Comparison of ENCODE assay signal across 1 cellular context in the genomic region with DNA sequence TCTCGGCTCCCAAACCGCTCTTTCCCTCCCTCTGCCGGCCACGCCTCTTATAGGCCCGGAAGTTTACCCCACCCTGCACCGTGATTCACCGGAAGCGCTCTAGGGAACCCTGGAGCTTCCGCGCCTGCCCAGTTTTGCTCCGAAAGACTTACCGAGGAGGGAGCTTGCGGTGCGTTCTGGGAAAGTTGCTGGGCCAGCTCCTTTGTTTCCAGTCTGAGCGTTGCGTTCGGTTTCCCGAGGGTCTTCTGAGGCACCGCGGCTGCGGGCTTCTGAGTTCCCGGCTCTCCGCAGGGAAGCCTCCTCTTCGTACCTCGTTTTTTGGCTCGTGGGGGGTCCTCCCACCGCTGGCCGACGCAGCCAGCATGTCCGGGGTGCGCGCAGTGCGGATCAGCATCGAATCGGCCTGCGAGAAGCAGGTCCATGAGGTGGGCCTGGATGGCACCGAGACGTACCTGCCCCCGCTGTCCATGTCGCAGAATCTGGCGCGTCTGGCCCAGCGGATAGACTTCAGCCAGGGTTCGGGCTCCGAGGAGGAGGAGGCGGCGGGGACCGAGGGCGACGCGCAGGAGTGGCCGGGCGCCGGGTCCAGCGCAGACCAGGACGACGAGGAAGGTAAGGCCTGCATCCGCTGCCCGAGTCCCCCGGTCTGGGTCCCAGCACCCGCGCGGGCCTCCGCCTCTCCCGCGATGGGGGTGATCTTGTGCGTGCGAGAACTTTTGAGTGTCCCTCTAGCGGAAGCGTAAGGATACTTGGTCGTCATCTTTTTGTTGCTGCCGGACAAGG.
TF ChIP-seq lines count a peak whose summit lies in the region.

MED17 (plus strand) TSS at position 131 of the 783 bp plus-strand sequence; CDS start at position 363, 232 bp downstream.

TF ChIP-seq in K562, 482 proteins besides CTCF, POLR2A, EP300 and RAD21 (continued from another document and continues in another):
- TF ChIP-seq ZNF318 (IDR thresholded peaks at IDR 0.05; ENCODE audit: borderline replicate concordance in 1 of 2, low read depth in 1 of 2), result no peak
- TF ChIP-seq POLR2AphosphoS2 (IDR thresholded peaks at IDR 0.05; ENCODE audit: low read length), result peak; percentile 86; the same call in 1 of the 2 replicates
- TF ChIP-seq ZNF184 (CRISPR knock-in tag; IDR thresholded peaks at IDR 0.05), result no peak
- TF ChIP-seq TAF15 (IDR thresholded peaks at IDR 0.05; ENCODE audit: low read depth, low read length), result no peak
- TF ChIP-seq NCOR1 (IDR thresholded peaks at IDR 0.05), result no peak
- no peak for TF ChIP-seq PHB2 (IDR thresholded peaks at IDR 0.05; ENCODE audit: low read depth)
- TF ChIP-seq PPARD (CRISPR knock-in tag; IDR thresholded peaks at IDR 0.05), result no peak
- TF ChIP-seq, protein P1, sequence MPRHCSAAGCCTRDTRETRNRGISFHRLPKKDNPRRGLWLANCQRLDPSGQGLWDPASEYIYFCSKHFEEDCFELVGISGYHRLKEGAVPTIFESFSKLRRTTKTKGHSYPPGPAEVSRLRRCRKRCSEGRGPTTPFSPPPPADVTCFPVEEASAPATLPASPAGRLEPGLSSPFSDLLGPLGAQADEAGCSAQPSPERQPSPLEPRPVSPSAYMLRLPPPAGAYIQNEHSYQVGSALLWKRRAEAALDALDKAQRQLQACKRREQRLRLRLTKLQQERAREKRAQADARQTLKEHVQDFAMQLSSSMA (CRISPR knock-in tag; IDR thresholded peaks at IDR 0.05), result no peak
- no peak for TF ChIP-seq RBM22 (IDR thresholded peaks at IDR 0.05; ENCODE audit: low read depth, low read length, poor library complexity, severe bottlenecking)
- TF ChIP-seq HNRNPK (IDR thresholded peaks at IDR 0.05; ENCODE audit: low read depth, low read length, poor library complexity, severe bottlenecking), result no peak
- peak; percentile 96 for TF ChIP-seq GABPA (tag; conservative IDR thresholded peaks at IDR 0.05; ENCODE audit: low read depth)
- no peak for TF ChIP-seq THRAP3 (IDR thresholded peaks at IDR 0.05; ENCODE audit: borderline replicate concordance)
- peak; percentile 95 for TF ChIP-seq ZFX (CRISPR knock-in tag; IDR thresholded peaks at IDR 0.05)
- TF ChIP-seq, protein P2, sequence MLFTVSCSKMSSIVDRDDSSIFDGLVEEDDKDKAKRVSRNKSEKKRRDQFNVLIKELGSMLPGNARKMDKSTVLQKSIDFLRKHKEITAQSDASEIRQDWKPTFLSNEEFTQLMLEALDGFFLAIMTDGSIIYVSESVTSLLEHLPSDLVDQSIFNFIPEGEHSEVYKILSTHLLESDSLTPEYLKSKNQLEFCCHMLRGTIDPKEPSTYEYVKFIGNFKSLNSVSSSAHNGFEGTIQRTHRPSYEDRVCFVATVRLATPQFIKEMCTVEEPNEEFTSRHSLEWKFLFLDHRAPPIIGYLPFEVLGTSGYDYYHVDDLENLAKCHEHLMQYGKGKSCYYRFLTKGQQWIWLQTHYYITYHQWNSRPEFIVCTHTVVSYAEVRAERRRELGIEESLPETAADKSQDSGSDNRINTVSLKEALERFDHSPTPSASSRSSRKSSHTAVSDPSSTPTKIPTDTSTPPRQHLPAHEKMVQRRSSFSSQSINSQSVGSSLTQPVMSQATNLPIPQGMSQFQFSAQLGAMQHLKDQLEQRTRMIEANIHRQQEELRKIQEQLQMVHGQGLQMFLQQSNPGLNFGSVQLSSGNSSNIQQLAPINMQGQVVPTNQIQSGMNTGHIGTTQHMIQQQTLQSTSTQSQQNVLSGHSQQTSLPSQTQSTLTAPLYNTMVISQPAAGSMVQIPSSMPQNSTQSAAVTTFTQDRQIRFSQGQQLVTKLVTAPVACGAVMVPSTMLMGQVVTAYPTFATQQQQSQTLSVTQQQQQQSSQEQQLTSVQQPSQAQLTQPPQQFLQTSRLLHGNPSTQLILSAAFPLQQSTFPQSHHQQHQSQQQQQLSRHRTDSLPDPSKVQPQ (CRISPR knock-in tag; IDR thresholded peaks at IDR 0.05; ENCODE audit: borderline replicate concordance), result no peak
- no peak for TF ChIP-seq MAFF (IDR thresholded peaks at IDR 0.05; ENCODE audit: low read length)
- no peak for TF ChIP-seq ZHX1 (conservative IDR thresholded peaks at IDR 0.05; ENCODE audit: low read length)
- TF ChIP-seq E2F6 (IDR thresholded peaks at IDR 0.05; ENCODE audit: borderline replicate concordance in 1 of 2, extremely low read depth in 1 of 2, insufficient read depth in 1 of 2, insufficient read length in 1 of 2, low read depth in 1 of 2, low read length in 1 of 2, poor library complexity in 1 of 2, severe bottlenecking in 1 of 2), result peak; percentile 12 to 79
- TF ChIP-seq RB1 (IDR thresholded peaks at IDR 0.05; ENCODE audit: low read depth), result peak; percentile 59; the same call in 1 of the 2 replicates
- TF ChIP-seq NCOA6 (IDR thresholded peaks at IDR 0.05), result no peak
- TF ChIP-seq GATA2 (CRISPR knock-in tag; IDR thresholded peaks at IDR 0.05), result no peak
- no peak for TF ChIP-seq ELF4 (CRISPR knock-in tag; IDR thresholded peaks at IDR 0.05)
- peak; percentile 66 for TF ChIP-seq ZNF143 (CRISPR knock-in tag; IDR thresholded peaks at IDR 0.05)
- TF ChIP-seq ESRRB (CRISPR knock-in tag; IDR thresholded peaks at IDR 0.05; ENCODE audit: borderline replicate concordance), result no peak
- peak; percentile 19; the same call in 1 of the 2 replicates for TF ChIP-seq ZNF316 (IDR thresholded peaks at IDR 0.05)
- no peak for TF ChIP-seq TCF7L2 (IDR thresholded peaks at IDR 0.05; ENCODE audit: low read depth, low read length)
- TF ChIP-seq CCAR2 (IDR thresholded peaks at IDR 0.05; ENCODE audit: low read depth, low read length), result no peak
- no peak for TF ChIP-seq XRCC3 (IDR thresholded peaks at IDR 0.05)
- TF ChIP-seq, protein P3, sequence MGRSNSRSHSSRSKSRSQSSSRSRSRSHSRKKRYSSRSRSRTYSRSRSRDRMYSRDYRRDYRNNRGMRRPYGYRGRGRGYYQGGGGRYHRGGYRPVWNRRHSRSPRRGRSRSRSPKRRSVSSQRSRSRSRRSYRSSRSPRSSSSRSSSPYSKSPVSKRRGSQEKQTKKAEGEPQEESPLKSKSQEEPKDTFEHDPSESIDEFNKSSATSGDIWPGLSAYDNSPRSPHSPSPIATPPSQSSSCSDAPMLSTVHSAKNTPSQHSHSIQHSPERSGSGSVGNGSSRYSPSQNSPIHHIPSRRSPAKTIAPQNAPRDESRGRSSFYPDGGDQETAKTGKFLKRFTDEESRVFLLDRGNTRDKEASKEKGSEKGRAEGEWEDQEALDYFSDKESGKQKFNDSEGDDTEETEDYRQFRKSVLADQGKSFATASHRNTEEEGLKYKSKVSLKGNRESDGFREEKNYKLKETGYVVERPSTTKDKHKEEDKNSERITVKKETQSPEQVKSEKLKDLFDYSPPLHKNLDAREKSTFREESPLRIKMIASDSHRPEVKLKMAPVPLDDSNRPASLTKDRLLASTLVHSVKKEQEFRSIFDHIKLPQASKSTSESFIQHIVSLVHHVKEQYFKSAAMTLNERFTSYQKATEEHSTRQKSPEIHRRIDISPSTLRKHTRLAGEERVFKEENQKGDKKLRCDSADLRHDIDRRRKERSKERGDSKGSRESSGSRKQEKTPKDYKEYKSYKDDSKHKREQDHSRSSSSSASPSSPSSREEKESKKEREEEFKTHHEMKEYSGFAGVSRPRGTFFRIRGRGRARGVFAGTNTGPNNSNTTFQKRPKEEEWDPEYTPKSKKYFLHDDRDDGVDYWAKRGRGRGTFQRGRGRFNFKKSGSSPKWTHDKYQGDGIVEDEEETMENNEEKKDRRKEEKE (IDR thresholded peaks at IDR 0.05; ENCODE audit: borderline replicate concordance in 1 of 2, control insufficient read depth in 1 of 2, low read depth in 2 of 2, low read length in 1 of 2), result no peak
- TF ChIP-seq ZNF12 (CRISPR knock-in tag; IDR thresholded peaks at IDR 0.05), result 0 out of 2 replicates have a peak, but pooled peaks have one; percentile 62
